33 cellular contexts compared by ENCODE assay signal in genomic region chr6:98470821-98471220, GRCh38.
"Had no signal": no experiment of that assay in that cellular context is flagged by ENCODE, and none has a peak within 500 bp of the region (broad histone marks: within the 10 kb centered on the region; RNA-seq: fewer than 3 reads in every experiment).

No MANE protein-coding gene starts in this region.

- H3K27ac Mint-ChIP-seq: activated CD4-positive, alpha-beta T cell treated with anti-CD3 and anti-CD28 coated beads for 36 hours; activated CD4-positive, alpha-beta T cell treated with anti-CD3 and anti-CD28 coated beads, Interleukin-2, amount 10 ng/mL, durations not matched to agents 7 days and 5 days; activated CD8-positive, alpha-beta T cell treated with anti-CD3 and anti-CD28 coated beads, Interleukin-2, amount 10 ng/mL, durations not matched to agents 7 days and 5 days; activated naive CD4-positive, alpha-beta T cell treated with anti-CD3 and anti-CD28 coated beads, Interleukin-2, amount 50 U/mL, for 24 hours; activated naive CD8-positive, alpha-beta T cell treated with anti-CD3 and anti-CD28 coated beads, Interleukin-2, amount 10 ng/mL, durations not matched to agents 7 days and 5 days; activated T-cell treated with anti-CD3 and anti-CD28 coated beads, Interleukin-2, amount 50 U/mL, for 24 hours; activated T-helper 2 cell treated with anti-CD3 and anti-CD28 coated beads, Interferon-gamma antibody, Interleukin-2, Interleukin-4, amounts not matched to agents 10 μg/mL and 5 μg/mL and 100 μg/mL, durations not matched to agents 14 hours and 24 hours and 36 hours; T-helper 1 cell treated with Interleukin-12 subunit alpha and Interleukin-12 subunit beta and Interleukin-4 antibody, amounts not matched to agents 30 μg/mL and 1 μg/mL, for 36 hours; T-helper 2 cell treated with Interferon-gamma antibody and Interleukin-4, amounts not matched to agents 5 μg/mL and 100 μg/mL, for 36 hours had no signal

- H3K36me3 ChIP-seq: ascending aorta, cardiac muscle cell, Peyer's patch had no signal

- H3K9me3 Mint-ChIP-seq: T-helper 1 cell treated with Interleukin-12 subunit alpha and Interleukin-12 subunit beta and Interleukin-4 antibody, amounts not matched to agents 30 μg/mL and 1 μg/mL, for 36 hours had no signal

- ATAC-seq: activated CD4-positive, alpha-beta T cell treated with anti-CD3 and anti-CD28 coated beads for 36 hours; activated CD4-positive, CD25-positive, alpha-beta regulatory T cell treated with anti-CD3 and anti-CD28 coated beads, Interleukin-2, amount 50 U/mL, for 24 hours; activated CD8-positive, alpha-beta T cell treated with anti-CD3 and anti-CD28 coated beads, Interleukin-2, amount 10 ng/mL, durations not matched to agents 7 days and 5 days; PC-3 had no signal

- H3K4me1 Mint-ChIP-seq: activated CD4-positive, alpha-beta T cell treated with anti-CD3 and anti-CD28 coated beads for 36 hours; activated CD4-positive, alpha-beta T cell treated with anti-CD3 and anti-CD28 coated beads, Interleukin-2, amount 10 ng/mL, durations not matched to agents 7 days and 5 days; activated naive CD4-positive, alpha-beta T cell treated with anti-CD3 and anti-CD28 coated beads, Interleukin-2, amount 50 U/mL, for 24 hours; activated naive CD8-positive, alpha-beta T cell treated with anti-CD3 and anti-CD28 coated beads, Interleukin-2, amount 10 ng/mL, durations not matched to agents 7 days and 5 days; central memory CD8-positive, alpha-beta T cell had no signal

- H3K27me3 ChIP-seq: ascending aorta, cardiac muscle cell, Peyer's patch had no signal

- H3K27ac ChIP-seq: ascending aorta, cardiac muscle cell, Peyer's patch had no signal

- H3K27me3 Mint-ChIP-seq: activated CD4-positive, alpha-beta T cell treated with anti-CD3 and anti-CD28 coated beads, Interleukin-2, amount 10 ng/mL, durations not matched to agents 7 days and 5 days; activated naive CD4-positive, alpha-beta T cell treated with anti-CD3 and anti-CD28 coated beads, Interleukin-2, amount 50 U/mL, for 24 hours; activated naive CD8-positive, alpha-beta T cell treated with anti-CD3 and anti-CD28 coated beads, Interleukin-2, amount 10 ng/mL, durations not matched to agents 7 days and 5 days; activated T-cell treated with anti-CD3 and anti-CD28 coated beads, Interleukin-2, amount 50 U/mL, for 24 hours; central memory CD8-positive, alpha-beta T cell had no signal

- H3K4me3 Mint-ChIP-seq: activated CD4-positive, alpha-beta T cell treated with anti-CD3 and anti-CD28 coated beads for 36 hours; activated CD4-positive, alpha-beta T cell treated with anti-CD3 and anti-CD28 coated beads, Interleukin-2, amount 10 ng/mL, durations not matched to agents 7 days and 5 days; activated CD8-positive, alpha-beta T cell treated with anti-CD3 and anti-CD28 coated beads, Interleukin-2, amount 10 ng/mL, durations not matched to agents 7 days and 5 days; activated naive CD4-positive, alpha-beta T cell treated with anti-CD3 and anti-CD28 coated beads, Interleukin-2, amount 50 U/mL, for 24 hours; activated naive CD8-positive, alpha-beta T cell treated with anti-CD3 and anti-CD28 coated beads, Interleukin-2, amount 10 ng/mL, durations not matched to agents 7 days and 5 days; activated T-cell treated with anti-CD3 and anti-CD28 coated beads, Interleukin-2, amount 50 U/mL, for 24 hours; central memory CD8-positive, alpha-beta T cell; T-helper 1 cell treated with Interleukin-12 subunit alpha and Interleukin-12 subunit beta and Interleukin-4 antibody, amounts not matched to agents 30 μg/mL and 1 μg/mL, for 36 hours; T-helper 2 cell treated with Interferon-gamma antibody and Interleukin-4, amounts not matched to agents 5 μg/mL and 100 μg/mL, for 36 hours had no signal

- DNase-seq: activated CD4-positive, alpha-beta T cell treated with anti-CD3 and anti-CD28 coated beads for 36 hours; activated CD4-positive, alpha-beta T cell treated with anti-CD3 and anti-CD28 coated beads, Interleukin-2, amount 10 ng/mL, durations not matched to agents 7 days and 5 days; activated CD4-positive, alpha-beta T cell treated with anti-CD3 and anti-CD28 coated beads, Interleukin-2, amount 50 U/mL, for 48 hours; activated CD8-positive, alpha-beta T cell treated with anti-CD3 and anti-CD28 coated beads, Interleukin-2, amount 10 ng/mL, durations not matched to agents 7 days and 5 days; activated gamma-delta T cell; activated naive CD4-positive, alpha-beta T cell treated with Interleukin-2 at 50 U/mL for 16 hours; activated naive CD8-positive, alpha-beta T cell treated with anti-CD3 and anti-CD28 coated beads, Interleukin-2, amount 10 ng/mL, durations not matched to agents 7 days and 5 days; activated T-cell treated with anti-CD3 and anti-CD28 coated beads, Interleukin-2, amount 50 U/mL, for 24 hours; amygdala; Kasumi-1; KBM-7; MM.1S; MV-4-11; NCI-H1092; NCI-H1436 treated with DMSO at 0.1 percent for 48 hours; NCI-H1694 treated with DMSO at 0.1 percent for 48 hours; NCI-H2029; NCI-H510A; NCI-H526; NCI-H748 treated with DMSO at 0.1 percent for 48 hours; NK-92 treated with Interleukin-12 subunit alpha and Interleukin-12 subunit beta, amount 100 ng/mL, for 24 hours; PC-3; Peyer's patch; RPMI8226; SHP77 treated with DMSO at 0.1 percent for 48 hours had no signal

- H3K9me3 ChIP-seq: ascending aorta, Peyer's patch had no signal

- H3K4me3 ChIP-seq: ascending aorta, cardiac muscle cell, Peyer's patch had no signal

- H3K4me1 ChIP-seq: ascending aorta, Peyer's patch had no signal

- H3K36me3 Mint-ChIP-seq: activated naive CD4-positive, alpha-beta T cell treated with anti-CD3 and anti-CD28 coated beads, Interleukin-2, amount 50 U/mL, for 24 hours; activated naive CD8-positive, alpha-beta T cell treated with anti-CD3 and anti-CD28 coated beads, Interleukin-2, amount 10 ng/mL, durations not matched to agents 7 days and 5 days had no signal
